ENCODE assay signal across 8 cellular contexts in genomic region chr3:179653777-179654117, GRCh38. TPM values are rescaled to one million over a fixed set of nuclear protein-coding genes. Genes with fewer than 3 reads are reported as not detected.
DNase-seq lines count a peak whose midpoint lies in the region; ATAC-seq and TF ChIP-seq lines count a peak whose summit lies in the region.

No MANE protein-coding gene starts in this region.

- H3K4me3 ChIP-seq in Caco-2 (ENCODE audit: low read depth, low read length) = peak overlapping the region; percentile 99
- peak overlapping the region; percentile 95 for H3K4me3 ChIP-seq in NT2/D1 (ENCODE audit: insufficient read length, low read depth)
- peak overlapping the region; percentile 53 to 88 (median 68) for H3K4me3 ChIP-seq in mammary epithelial cell (replicated peaks in 1 of 3; ENCODE audit: insufficient read depth in 1 of 3, low read depth in 2 of 3, low read length in 3 of 3)
- peak overlapping the region; percentile 85 for H3K4me3 ChIP-seq in mesendoderm (ENCODE audit: low read length)
- H3K4me3 ChIP-seq in tibial artery = peak overlapping the region; percentile 85 to 93

- peak overlapping the region; percentile 94 for H3K4me3 Mint-ChIP-seq in Caco-2 (ENCODE audit: unreplicated experiment)

- H3K27me3 ChIP-seq in Caco-2 (replicated peaks; ENCODE audit: control insufficient read depth, insufficient read depth, low read length) (no peaks in the 10 kb centered on the region), NT2/D1 (ENCODE audit: insufficient read depth, insufficient read length) (no peaks in the 10 kb centered on the region), mammary epithelial cell (ENCODE audit: insufficient read depth, low read length) (no peaks in the 10 kb centered on the region), mesendoderm (ENCODE audit: insufficient read depth, low read length, poor library complexity) (no peaks in the 10 kb centered on the region), tibial artery (no peaks in the 10 kb centered on the region)

- peak overlapping the region; percentile 93 for H2AFZ ChIP-seq in mammary epithelial cell (ENCODE audit: low read depth, low read length)

- ATAC-seq in HG02840 (IDR thresholded peaks at IDR 0.05; ENCODE audit: low FRiP score, unreplicated experiment) = no peak

- dilution Hi-C loops in mammary epithelial cell (cut with HindIII; ENCODE audit: low sequenced_read_pairs) = no loop called here

- H3K4me1 Mint-ChIP-seq in Caco-2 (ENCODE audit: low read depth, unreplicated experiment) = peaks cover 22% of the 10 kb centered on the region

- H3K79me2 ChIP-seq in mammary epithelial cell (ENCODE audit: insufficient read depth, low read length) (peaks cover 38% of the 10 kb centered on the region), mesendoderm (ENCODE audit: control insufficient read depth, insufficient read depth, low read length) (peaks cover 31% of the 10 kb centered on the region)

- no peak overlapping the region for H3K27ac ChIP-seq in mammary epithelial cell (ENCODE audit: insufficient read depth, low read depth, low read length)
- H3K27ac ChIP-seq in mesendoderm (ENCODE audit: low read depth, low read length) = peak overlapping the region; percentile 93
- H3K27ac ChIP-seq in tibial artery = peak overlapping the region; percentile 92 to 96

- H3K27me3 Mint-ChIP-seq in Caco-2 (ENCODE audit: insufficient read depth, unreplicated experiment) = no peaks in the 10 kb centered on the region

- CTCF ChIA-PET in Caco-2 (lab: Charles Lee) = no interaction called here
- CTCF ChIA-PET in mammary epithelial cell (lab: Charles Lee; ENCODE audit: low non-redundant PET) = no interaction called here

- in situ Hi-C loops in mammary epithelial cell (cut with MboI; ENCODE audit: low sequenced_read_pairs in 2 of 2) = no loop called here

- H3K36me3 ChIP-seq in Caco-2 (ENCODE audit: control insufficient read depth, insufficient read depth, low read length) (no peaks in the 10 kb centered on the region), NT2/D1 (ENCODE audit: insufficient read depth, insufficient read length, low read length) (peaks cover 6% of the 10 kb centered on the region), mammary epithelial cell (ENCODE audit: insufficient read depth, low read length) (no peaks in the 10 kb centered on the region), mesendoderm (ENCODE audit: control insufficient read depth, insufficient read depth, low read length) (no peaks in the 10 kb centered on the region), tibial artery (no peaks in the 10 kb centered on the region)

- no peak overlapping the region for H2BK15ac ChIP-seq in mesendoderm (replicated peaks; ENCODE audit: low read depth)

- H3K4me1 ChIP-seq in Caco-2 (no peaks in the 10 kb centered on the region; the same call in 1 of the 2 replicates), NT2/D1 (ENCODE audit: insufficient read depth, insufficient read length) (peaks cover 3% of the 10 kb centered on the region), mammary epithelial cell (ENCODE audit: insufficient read depth, low read length) (peaks cover 6% of the 10 kb centered on the region), mesendoderm (ENCODE audit: control insufficient read depth, low read depth, low read length) (peaks cover 4% of the 10 kb centered on the region), tibial artery (peaks cover 0 to 16% (median 7%) of the 10 kb centered on the region in 4 donors)

- TF ChIP-seq CTCF in Caco-2 (IDR thresholded peaks at IDR 0.05; ENCODE audit: insufficient read depth in 1 of 2, low read depth in 1 of 2, low read length in 1 of 2, severe bottlenecking in 1 of 2, unreplicated experiment in 1 of 2) (no peak), mammary epithelial cell (conservative IDR thresholded peaks at IDR 0.05 in 1 of 2, IDR thresholded peaks at IDR 0.05 in 1 of 2; ENCODE audit: extremely low read depth in 1 of 2, insufficient read depth in 1 of 2, low read depth in 1 of 2, low read length in 2 of 2) (no peak), tibial artery (IDR thresholded peaks at IDR 0.05) (no peak)

- no peak overlapping the region for H4K8ac ChIP-seq in mesendoderm (ENCODE audit: low read depth, low read length)

- H4K20me1 ChIP-seq in mammary epithelial cell (ENCODE audit: insufficient read depth, low read length) = no peaks in the 10 kb centered on the region

- no peak overlapping the region for H2BK120ac ChIP-seq in mesendoderm (ENCODE audit: low read depth, low read length)

- H3K18ac ChIP-seq in mesendoderm (ENCODE audit: low read length) = peak overlapping the region; percentile 96

- BruUV-seq in Caco-2 (replicated peaks; lab: Mats Ljungman, UMichigan) = no TSS peak
- no TSS peak for BruUV-seq in mammary epithelial cell (replicated peaks; lab: Mats Ljungman, UMichigan)

- no peak overlapping the region for H2AK5ac ChIP-seq in mesendoderm (ENCODE audit: low read length)

- peak overlapping the region; percentile 81 for H3K27ac Mint-ChIP-seq in Caco-2 (ENCODE audit: unreplicated experiment)

- H3K4ac ChIP-seq in mesendoderm (ENCODE audit: low read depth, low read length) = peak overlapping the region; percentile 50

- intact Hi-C loops in Caco-2 (cut with micrococcal nuclease; ENCODE audit: unreplicated experiment) = loop anchor here (1.0 to 10.0 kb wide), 2 partner anchors 28 to 81 kb away; no protein-coding TSS in a partner anchor
- intact Hi-C loops in mammary epithelial cell (cut with micrococcal nuclease) = loop anchor here (2.0 kb wide), 1 partner anchor 157 kb away; no protein-coding TSS in a partner anchor
- intact Hi-C loops in tibial artery (cut with DNase I; ENCODE audit: low total_unique reads) = loop anchor here (5.0 kb wide), 1 partner anchor 64 kb away; no protein-coding TSS in a partner anchor

- H3K9ac ChIP-seq in NT2/D1 (ENCODE audit: insufficient read length, low read depth) (peak overlapping the region; percentile 97), mammary epithelial cell (ENCODE audit: insufficient read depth, low read length) (peak overlapping the region; percentile 60), mesendoderm (ENCODE audit: low read length) (peak overlapping the region; percentile 94)

- peaks cover 6% of the 10 kb centered on the region for H3K36me3 Mint-ChIP-seq in Caco-2 (ENCODE audit: insufficient read depth, unreplicated experiment)

- H3K79me1 ChIP-seq in mesendoderm (ENCODE audit: low read length) = peaks cover 13% of the 10 kb centered on the region

- no peak overlapping the region for H2BK5ac ChIP-seq in mesendoderm (ENCODE audit: low read length)

- WGBS in mammary epithelial cell (ENCODE audit: low coverage, missing lambda C conversion rate) = 1% methylated on average over 13 of the region's 15 CpGs
- WGBS in mesendoderm (ENCODE audit: extremely low coverage, insufficient coverage, low lambda C conversion rate) = no CpG with 5 or more reads among the region's 15 CpGs

- H3K23ac ChIP-seq in mesendoderm (ENCODE audit: low read length) = no peak overlapping the region

- no peaks in the 10 kb centered on the region for H3K9me3 ChIP-seq in Caco-2
- H3K9me3 ChIP-seq in NT2/D1 (ENCODE audit: insufficient read depth, low read length) = no peaks in the 10 kb centered on the region
- no peaks in the 10 kb centered on the region for H3K9me3 ChIP-seq in mammary epithelial cell (replicated peaks; ENCODE audit: insufficient read depth, low read length)
- no peaks in the 10 kb centered on the region for H3K9me3 ChIP-seq in tibial artery

- no peaks in the 10 kb centered on the region for H3K9me3 Mint-ChIP-seq in Caco-2 (ENCODE audit: unreplicated experiment)

- H3K4me2 ChIP-seq in mammary epithelial cell (ENCODE audit: insufficient read depth, low read depth, low read length) = peak overlapping the region; percentile 73
- H3K4me2 ChIP-seq in mesendoderm (ENCODE audit: low read length) = peak overlapping the region; percentile 84

- no peak overlapping the region for H4K5ac ChIP-seq in mesendoderm (ENCODE audit: low read length)

- H3K56ac ChIP-seq in mesendoderm (ENCODE audit: low read length) = peak overlapping the region; percentile 99

- DNase-seq in Caco-2 (peak in 1 of 2 experiments; percentile 23), NT2/D1 (ENCODE audit: low read depth, low spot score) (no peak), mammary epithelial cell (no peak), mesendoderm (no peak), tibial artery (no peak), NCI-H2227 treated with DMSO at 0.1 percent for 48 hours (lab: John Stamatoyannopoulos, UW) (no peak), AG08395 (ENCODE audit: low spot score) (no peak)

- POLR2A ChIA-PET in Caco-2 (lab: Charles Lee) = no interaction called here

RNA-seq across cellular contexts. Expression of gene USP13, which starts 0.9 kb away (rescaled TPM):
- total RNA-seq in Caco-2 (2022) (16.2 and 18.2 TPM in 2 replicates), mammary epithelial cell (1 to 10 TPM; 3.3 to 7.8 TPM)
- 5.3 TPM for polyA plus RNA-seq in mammary epithelial cell
- 51.2 TPM for polyA minus RNA-seq in mammary epithelial cell
- polyA plus RNA-seq in mesendoderm (2013, experiment 1 of 2) = 11.5 TPM
- polyA plus RNA-seq in mesendoderm (2013, experiment 2 of 2) = 11.9 TPM

RNA-seq across cellular contexts. Expression of gene NDUFB5, which starts 49.2 kb away (rescaled TPM):
- total RNA-seq in Caco-2 (2022) (78.8 and 81.2 TPM in 2 replicates), mammary epithelial cell (10 to 100 TPM; 75.3 to 75.8 TPM)
- polyA plus RNA-seq in mammary epithelial cell = 22.6 TPM
- polyA minus RNA-seq in mammary epithelial cell = 15.2 TPM
- 69.0 TPM for polyA plus RNA-seq in mesendoderm (2013, experiment 1 of 2)
- 67.1 TPM for polyA plus RNA-seq in mesendoderm (2013, experiment 2 of 2)

RNA-seq across cellular contexts. Expression of gene MRPL47, which starts 49.3 kb away (rescaled TPM):
- 69.3 and 71.3 TPM in 2 replicates for total RNA-seq in Caco-2 (2022)
- 10 to 100 TPM; 29.3 to 45.1 TPM for total RNA-seq in mammary epithelial cell
- 33.3 TPM for polyA plus RNA-seq in mammary epithelial cell
- polyA minus RNA-seq in mammary epithelial cell = 18.9 TPM
- 133 TPM for polyA plus RNA-seq in mesendoderm (2013, experiment 1 of 2)
- polyA plus RNA-seq in mesendoderm (2013, experiment 2 of 2) = 128 TPM
